ENCODE assay signal across 1 cellular context in genomic region chr15:76931397-76932089, GRCh38.
A peak's percentile ranks its signal among the peaks of the same experiment; 100 is the strongest.
TF ChIP-seq lines count a peak whose summit lies in the region.

A gene with protein sequence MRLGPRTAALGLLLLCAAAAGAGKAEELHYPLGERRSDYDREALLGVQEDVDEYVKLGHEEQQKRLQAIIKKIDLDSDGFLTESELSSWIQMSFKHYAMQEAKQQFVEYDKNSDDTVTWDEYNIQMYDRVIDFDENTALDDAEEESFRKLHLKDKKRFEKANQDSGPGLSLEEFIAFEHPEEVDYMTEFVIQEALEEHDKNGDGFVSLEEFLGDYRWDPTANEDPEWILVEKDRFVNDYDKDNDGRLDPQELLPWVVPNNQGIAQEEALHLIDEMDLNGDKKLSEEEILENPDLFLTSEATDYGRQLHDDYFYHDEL (plus strand): TSS chr15:76931749. CDS start chr15:76931842, 93 bp downstream.

TF ChIP-seq in HepG2, 621 proteins besides CTCF, POLR2A, EP300 and RAD21 (continued from another document and continues in another):
- TF ChIP-seq, protein P1, sequence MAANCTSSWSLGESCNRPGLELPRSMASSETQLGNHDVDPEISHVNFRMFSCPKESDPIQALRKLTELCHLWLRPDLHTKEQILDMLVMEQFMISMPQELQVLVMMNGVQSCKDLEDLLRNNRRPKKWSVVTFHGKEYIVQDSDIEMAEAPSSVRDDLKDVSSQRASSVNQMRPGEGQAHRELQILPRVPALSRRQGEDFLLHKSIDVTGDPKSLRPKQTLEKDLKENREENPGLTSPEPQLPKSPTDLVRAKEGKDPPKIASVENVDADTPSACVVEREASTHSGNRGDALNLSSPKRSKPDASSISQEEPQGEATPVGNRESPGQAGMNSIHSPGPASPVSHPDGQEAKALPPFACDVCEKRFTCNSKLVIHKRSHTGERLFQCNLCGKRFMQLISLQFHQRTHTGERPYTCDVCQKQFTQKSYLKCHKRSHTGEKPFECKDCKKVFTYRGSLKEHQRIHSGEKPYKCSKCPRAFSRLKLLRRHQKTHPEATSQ (CRISPR knock-in tag; IDR thresholded peaks at IDR 0.05; ENCODE audit: borderline replicate concordance), result no peak
- TF ChIP-seq ZBTB33 (CRISPR knock-in tag; IDR thresholded peaks at IDR 0.05) (no peak), ZMAT3 (CRISPR knock-in tag; conservative IDR thresholded peaks at IDR 0.05) (no peak; the same call in 1 of the 2 replicates), ERF (CRISPR knock-in tag; IDR thresholded peaks at IDR 0.05) (no peak), FOSL1 (CRISPR knock-in tag; IDR thresholded peaks at IDR 0.05; ENCODE audit: borderline replicate concordance) (no peak), MTF1 (CRISPR knock-in tag; IDR thresholded peaks at IDR 0.05) (no peak), SP5 (CRISPR knock-in tag; IDR thresholded peaks at IDR 0.05; ENCODE audit: borderline replicate concordance, low read depth) (0 out of 2 replicates have a peak, but pooled peaks have one; percentile 31), ZNF770 (CRISPR knock-in tag; IDR thresholded peaks at IDR 0.05) (peak; percentile 70), PRPF4 (IDR thresholded peaks at IDR 0.05; ENCODE audit: low read depth, low read length, poor library complexity, severe bottlenecking) (no peak), SMC3 (IDR thresholded peaks at IDR 0.05; ENCODE audit: low read length) (no peak), LCORL (IDR thresholded peaks at IDR 0.05) (no peak), LCORL (CRISPR knock-in tag; IDR thresholded peaks at IDR 0.05) (no peak), TAF1 (CRISPR knock-in tag; IDR thresholded peaks at IDR 0.05) (peak; percentile 74), SKIL (CRISPR knock-in tag; IDR thresholded peaks at IDR 0.05; ENCODE audit: borderline replicate concordance) (no peak), AFF4 (CRISPR knock-in tag; IDR thresholded peaks at IDR 0.05) (no peak), CREB1 (IDR thresholded peaks at IDR 0.05) (peak; percentile 39; the same call in 1 of the 2 replicates), CREB1 (CRISPR knock-in tag; IDR thresholded peaks at IDR 0.05) (no peak), ZFP36 (IDR thresholded peaks at IDR 0.05; ENCODE audit: borderline replicate concordance, low read depth, low read length, partially characterized antibody) (no peak), ZBTB7A (CRISPR knock-in tag; IDR thresholded peaks at IDR 0.05) (no peak), ZBTB21 (CRISPR knock-in tag; IDR thresholded peaks at IDR 0.05) (no peak), NFYC (CRISPR knock-in tag; IDR thresholded peaks at IDR 0.05) (peak; percentile 88), TEAD2 (CRISPR knock-in tag; IDR thresholded peaks at IDR 0.05) (no peak), ZNF570 (CRISPR knock-in tag; IDR thresholded peaks at IDR 0.05; ENCODE audit: borderline replicate concordance) (no peak), ZNF772 (CRISPR knock-in tag; IDR thresholded peaks at IDR 0.05) (no peak; the same call in 1 of the 2 replicates), PHF5A (CRISPR knock-in tag; IDR thresholded peaks at IDR 0.05; ENCODE audit: low read depth, unreplicated experiment) (no peak), CBX1 (IDR thresholded peaks at IDR 0.05; ENCODE audit: low read depth) (no peak), CEBPG (CRISPR knock-in tag; IDR thresholded peaks at IDR 0.05) (no peak), IRX3 (CRISPR knock-in tag; IDR thresholded peaks at IDR 0.05; ENCODE audit: borderline replicate concordance, low read depth) (no peak), KDM1A (CRISPR knock-in tag; IDR thresholded peaks at IDR 0.05) (no peak), HNRNPL (IDR thresholded peaks at IDR 0.05; ENCODE audit: low read depth, low read length) (no peak), CHCHD3 (CRISPR knock-in tag; IDR thresholded peaks at IDR 0.05) (no peak), CHD2 (IDR thresholded peaks at IDR 0.05; ENCODE audit: low read depth, low read length) (no peak), REXO4 (CRISPR knock-in tag; IDR thresholded peaks at IDR 0.05; ENCODE audit: borderline replicate concordance) (no peak)
- TF ChIP-seq, protein P2, sequence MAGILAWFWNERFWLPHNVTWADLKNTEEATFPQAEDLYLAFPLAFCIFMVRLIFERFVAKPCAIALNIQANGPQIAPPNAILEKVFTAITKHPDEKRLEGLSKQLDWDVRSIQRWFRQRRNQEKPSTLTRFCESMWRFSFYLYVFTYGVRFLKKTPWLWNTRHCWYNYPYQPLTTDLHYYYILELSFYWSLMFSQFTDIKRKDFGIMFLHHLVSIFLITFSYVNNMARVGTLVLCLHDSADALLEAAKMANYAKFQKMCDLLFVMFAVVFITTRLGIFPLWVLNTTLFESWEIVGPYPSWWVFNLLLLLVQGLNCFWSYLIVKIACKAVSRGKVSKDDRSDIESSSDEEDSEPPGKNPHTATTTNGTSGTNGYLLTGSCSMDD (CRISPR knock-in tag; IDR thresholded peaks at IDR 0.05), result no peak
- TF ChIP-seq, protein P3, sequence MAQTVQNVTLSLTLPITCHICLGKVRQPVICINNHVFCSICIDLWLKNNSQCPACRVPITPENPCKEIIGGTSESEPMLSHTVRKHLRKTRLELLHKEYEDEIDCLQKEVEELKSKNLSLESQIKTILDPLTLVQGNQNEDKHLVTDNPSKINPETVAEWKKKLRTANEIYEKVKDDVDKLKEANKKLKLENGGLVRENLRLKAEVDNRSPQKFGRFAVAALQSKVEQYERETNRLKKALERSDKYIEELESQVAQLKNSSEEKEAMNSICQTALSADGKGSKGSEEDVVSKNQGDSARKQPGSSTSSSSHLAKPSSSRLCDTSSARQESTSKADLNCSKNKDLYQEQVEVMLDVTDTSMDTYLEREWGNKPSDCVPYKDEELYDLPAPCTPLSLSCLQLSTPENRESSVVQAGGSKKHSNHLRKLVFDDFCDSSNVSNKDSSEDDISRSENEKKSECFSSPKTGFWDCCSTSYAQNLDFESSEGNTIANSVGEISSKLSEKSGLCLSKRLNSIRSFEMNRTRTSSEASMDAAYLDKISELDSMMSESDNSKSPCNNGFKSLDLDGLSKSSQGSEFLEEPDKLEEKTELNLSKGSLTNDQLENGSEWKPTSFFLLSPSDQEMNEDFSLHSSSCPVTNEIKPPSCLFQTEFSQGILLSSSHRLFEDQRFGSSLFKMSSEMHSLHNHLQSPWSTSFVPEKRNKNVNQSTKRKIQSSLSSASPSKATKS (CRISPR knock-in tag; IDR thresholded peaks at IDR 0.05), result no peak
- TF ChIP-seq, protein P4, sequence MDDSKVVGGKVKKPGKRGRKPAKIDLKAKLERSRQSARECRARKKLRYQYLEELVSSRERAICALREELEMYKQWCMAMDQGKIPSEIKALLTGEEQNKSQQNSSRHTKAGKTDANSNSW (CRISPR knock-in tag; IDR thresholded peaks at IDR 0.05; ENCODE audit: borderline replicate concordance), result no peak; the same call in 1 of the 2 replicates
- TF ChIP-seq, protein P5, sequence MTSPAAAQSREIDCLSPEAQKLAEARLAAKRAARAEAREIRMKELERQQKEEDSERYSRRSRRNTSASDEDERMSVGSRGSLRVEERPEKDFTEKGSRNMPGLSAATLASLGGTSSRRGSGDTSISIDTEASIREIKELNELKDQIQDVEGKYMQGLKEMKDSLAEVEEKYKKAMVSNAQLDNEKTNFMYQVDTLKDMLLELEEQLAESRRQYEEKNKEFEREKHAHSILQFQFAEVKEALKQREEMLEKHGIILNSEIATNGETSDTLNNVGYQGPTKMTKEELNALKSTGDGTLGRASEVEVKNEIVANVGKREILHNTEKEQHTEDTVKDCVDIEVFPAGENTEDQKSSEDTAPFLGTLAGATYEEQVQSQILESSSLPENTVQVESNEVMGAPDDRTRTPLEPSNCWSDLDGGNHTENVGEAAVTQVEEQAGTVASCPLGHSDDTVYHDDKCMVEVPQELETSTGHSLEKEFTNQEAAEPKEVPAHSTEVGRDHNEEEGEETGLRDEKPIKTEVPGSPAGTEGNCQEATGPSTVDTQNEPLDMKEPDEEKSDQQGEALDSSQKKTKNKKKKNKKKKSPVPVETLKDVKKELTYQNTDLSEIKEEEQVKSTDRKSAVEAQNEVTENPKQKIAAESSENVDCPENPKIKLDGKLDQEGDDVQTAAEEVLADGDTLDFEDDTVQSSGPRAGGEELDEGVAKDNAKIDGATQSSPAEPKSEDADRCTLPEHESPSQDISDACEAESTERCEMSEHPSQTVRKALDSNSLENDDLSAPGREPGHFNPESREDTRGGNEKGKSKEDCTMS (CRISPR knock-in tag; conservative IDR thresholded peaks at IDR 0.05), result no peak
- TF ChIP-seq, protein P6, sequence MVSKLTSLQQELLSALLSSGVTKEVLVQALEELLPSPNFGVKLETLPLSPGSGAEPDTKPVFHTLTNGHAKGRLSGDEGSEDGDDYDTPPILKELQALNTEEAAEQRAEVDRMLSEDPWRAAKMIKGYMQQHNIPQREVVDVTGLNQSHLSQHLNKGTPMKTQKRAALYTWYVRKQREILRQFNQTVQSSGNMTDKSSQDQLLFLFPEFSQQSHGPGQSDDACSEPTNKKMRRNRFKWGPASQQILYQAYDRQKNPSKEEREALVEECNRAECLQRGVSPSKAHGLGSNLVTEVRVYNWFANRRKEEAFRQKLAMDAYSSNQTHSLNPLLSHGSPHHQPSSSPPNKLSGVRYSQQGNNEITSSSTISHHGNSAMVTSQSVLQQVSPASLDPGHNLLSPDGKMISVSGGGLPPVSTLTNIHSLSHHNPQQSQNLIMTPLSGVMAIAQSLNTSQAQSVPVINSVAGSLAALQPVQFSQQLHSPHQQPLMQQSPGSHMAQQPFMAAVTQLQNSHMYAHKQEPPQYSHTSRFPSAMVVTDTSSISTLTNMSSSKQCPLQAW (CRISPR knock-in tag; IDR thresholded peaks at IDR 0.05), result no peak
